Comparison of ENCODE assay signal across 8 cellular contexts in genomic region chr1:243848165-243849088, GRCh38.
DNase-seq lines count a peak whose midpoint lies in the region; ATAC-seq and TF ChIP-seq lines count a peak whose summit lies in the region.

No MANE protein-coding gene starts in this region.

- peaks cover 17 to 36% (median 26%) of the 10 kb centered on the region in 10 experiments for H3K4me1 ChIP-seq in BLaER1 treated with 17β-estradiol and CSF1 and Interleukin-3, amounts not matched to agents 10 nM and 100 nM

- no peaks in the 10 kb centered on the region for H3K9me3 Mint-ChIP-seq in nephron

- ATAC-seq in HG02642 (IDR thresholded peaks at IDR 0.05; ENCODE audit: poor library complexity, unreplicated experiment) (no peak), GM21576 (IDR thresholded peaks at IDR 0.05; ENCODE audit: unreplicated experiment) (no peak)

- peaks cover 12% of the 10 kb centered on the region for H3K27me3 Mint-ChIP-seq in nephron (ENCODE audit: low read depth)

- H3K4me2 ChIP-seq in BLaER1 treated with 17β-estradiol and CSF1 and Interleukin-3, amounts not matched to agents 10 nM and 100 nM = peak overlapping the region; percentile 77 to 96 (median 85)

- peaks cover 9% of the 10 kb centered on the region for H3K4me1 Mint-ChIP-seq in nephron

- H3K36me3 Mint-ChIP-seq in nephron (ENCODE audit: low read depth) = peaks cover under 1% of the 10 kb centered on the region

- H3K27ac ChIP-seq in BLaER1 treated with 17β-estradiol and CSF1 and Interleukin-3, amounts not matched to agents 10 nM and 100 nM = peak overlapping the region; percentile 60 to 96 (median 91); a peak in 21 of 22 replicates
- H3K27ac ChIP-seq in KOPT-K1 (ENCODE audit: low read depth, low read length, poor library complexity, severe bottlenecking) (peak overlapping the region; percentile 89), coronary artery (peak overlapping the region; percentile 98 to 99)

- peak overlapping the region; percentile 86 to 95 (median 91) for H3K9ac ChIP-seq in BLaER1 treated with 17β-estradiol and CSF1 and Interleukin-3, amounts not matched to agents 10 nM and 100 nM

- H3K4me3 Mint-ChIP-seq in nephron = peak overlapping the region; percentile 99

- peak overlapping the region; percentile 72 to 92 (median 80) for H3K4me3 ChIP-seq in BLaER1 treated with 17β-estradiol and CSF1 and Interleukin-3, amounts not matched to agents 10 nM and 100 nM
- peak overlapping the region; percentile 82 for H3K4me3 ChIP-seq in coronary artery

- TF ChIP-seq CTCF in coronary artery (IDR thresholded peaks at IDR 0.05) (no peak), nephron (IDR thresholded peaks at IDR 0.05; ENCODE audit: unreplicated experiment in 3 of 3) (no peak)

- no peaks in the 10 kb centered on the region for H3K36me3 ChIP-seq in BLaER1 treated with 17β-estradiol and CSF1 and Interleukin-3, amounts not matched to agents 10 nM and 100 nM
- H3K36me3 ChIP-seq in KOPT-K1 (ENCODE audit: insufficient read depth, low read length) = no peaks in the 10 kb centered on the region

- no peaks in the 10 kb centered on the region; a peak in 3 of 22 replicates for H3K27me3 ChIP-seq in BLaER1 treated with 17β-estradiol and CSF1 and Interleukin-3, amounts not matched to agents 10 nM and 100 nM

- H4K20me1 ChIP-seq in BLaER1 treated with 17β-estradiol and CSF1 and Interleukin-3, amounts not matched to agents 10 nM and 100 nM = peaks cover 0 to 52% (median 18%) of the 10 kb centered on the region in 11 experiments; a peak in 11 of 22 replicates

- DNase-seq in coronary artery (ENCODE audit: low spot score) (no peak), AG08396 (ENCODE audit: low spot score) (no peak), MV-4-11 (lab: John Stamatoyannopoulos, UW) (no peak)

- H3K9me3 ChIP-seq in BLaER1 treated with 17β-estradiol and CSF1 and Interleukin-3, amounts not matched to agents 10 nM and 100 nM (replicated peaks in 1 of 11) = peaks cover 0 to 9% (median 4%) of the 10 kb centered on the region in 11 experiments; a peak in 5 of 22 replicates
- H3K9me3 ChIP-seq in KOPT-K1 (ENCODE audit: insufficient read depth, low read length, poor library complexity, severe bottlenecking) = no peaks in the 10 kb centered on the region

- peak overlapping the region; percentile 94 to 96 (median 96) for H3K27ac Mint-ChIP-seq in nephron
